In the genomic region with DNA sequence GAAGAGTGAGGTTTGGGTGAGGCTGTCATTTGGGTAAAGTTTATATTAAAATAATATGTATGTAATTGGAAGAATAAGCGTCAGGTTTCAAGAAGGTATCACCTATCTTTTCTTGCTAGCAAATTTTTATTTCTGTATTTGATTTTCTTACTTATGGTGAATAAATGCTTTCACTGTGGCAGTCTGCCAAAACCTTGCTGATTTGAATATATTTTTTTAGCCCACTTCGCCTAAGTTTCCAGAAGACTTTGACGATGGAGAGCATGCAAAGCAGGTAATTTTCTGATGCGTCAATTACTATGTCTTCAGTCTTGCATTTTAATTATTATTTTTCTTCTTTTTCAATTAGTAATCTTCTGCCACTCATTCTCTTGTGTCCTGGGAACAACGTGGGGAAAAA, we compare ENCODE assay signal across 21 cellular contexts.
"Had no signal": no experiment of that assay in that cellular context is flagged by ENCODE, and none has a peak within 500 bp of the region (broad histone marks: within the 10 kb centered on the region; RNA-seq: fewer than 3 reads in every experiment).

No MANE protein-coding gene starts in this region.

- H3K27ac ChIP-seq: body of pancreas, cardiac muscle cell, epithelial cell of prostate, gastroesophageal sphincter, heart left ventricle, neutrophil, ovary, prostate gland, testis, vagina had no signal

- H3K9me3 ChIP-seq: body of pancreas, gastroesophageal sphincter, heart left ventricle, neutrophil, ovary, prostate gland, testis, vagina had no signal

- DNase-seq: activated CD4-positive, alpha-beta T cell treated with anti-CD3 and anti-CD28 coated beads, Interleukin-2, amount 10 ng/mL, durations not matched to agents 24 days and 14 days; activated CD8-positive, alpha-beta T cell treated with anti-CD3 and anti-CD28 coated beads, Interleukin-2, amount 10 ng/mL, durations not matched to agents 7 days and 5 days; activated gamma-delta T cell; activated naive CD4-positive, alpha-beta T cell treated with anti-CD3 and anti-CD28 coated beads, Interleukin-2, amount 50 U/mL, for 16 hours; activated naive CD8-positive, alpha-beta T cell treated with anti-CD3 and anti-CD28 coated beads, Interleukin-2, amount 50 U/mL, for 24 hours; body of pancreas; heart left ventricle; islet precursor cell; left cardiac atrium; ovary; right cardiac atrium; stimulated activated naive B cell treated with anti-CD40 and anti-IgM and Interleukin-4, amounts not matched to agents 10 μg/mL and 1 μg/mL and 100 μg/mL, for 72 hours; testis; trophoblast cell had no signal

- H3K36me3 ChIP-seq: ovary, prostate gland had no signal

- H3K27me3 ChIP-seq: body of pancreas, cardiac muscle cell, gastroesophageal sphincter, heart left ventricle, neutrophil, ovary, testis, vagina had no signal

- H3K4me3 ChIP-seq: body of pancreas, cardiac muscle cell, gastroesophageal sphincter, heart left ventricle, ovary, prostate gland, testis, vagina had no signal

- H3K4me1 ChIP-seq: gastroesophageal sphincter, heart left ventricle, prostate gland, testis, vagina had no signal

- ATAC-seq: activated CD8-positive, alpha-beta T cell treated with anti-CD3 and anti-CD28 coated beads, Interleukin-2, amount 10 ng/mL, durations not matched to agents 7 days and 5 days; activated naive CD8-positive, alpha-beta T cell treated with anti-CD3 and anti-CD28 coated beads, Interleukin-2, amount 50 U/mL, for 24 hours; body of pancreas; gastroesophageal sphincter; heart left ventricle; left cardiac atrium; natural killer cell treated with Interleukin-12 subunit alpha and Interleukin-12 subunit beta and Interleukin-15 and Interleukin-18, amount 100 ng/mL, for 72 hours; right cardiac atrium; stimulated activated naive B cell treated with anti-CD40 and anti-IgM and Interleukin-4, amounts not matched to agents 10 μg/mL and 1 μg/mL and 100 μg/mL, for 72 hours had no signal
